In genomic region chr5:81694726-81695125, GRCh38 we compare ENCODE assay signal across 20 cellular contexts. TPM values are rescaled to one million over a fixed set of nuclear protein-coding genes. Genes with fewer than 3 reads are reported as not detected.
DNase-seq lines count a peak whose midpoint lies in the region; ATAC-seq, FAIRE-seq and TF ChIP-seq lines count a peak whose summit lies in the region.
"Had no signal": no experiment of that assay in that cellular context is flagged by ENCODE, and none has a peak within 500 bp of the region (broad histone marks: within the 10 kb centered on the region; RNA-seq: fewer than 3 reads in every experiment).

No MANE protein-coding gene starts in this region.

- no peaks in the 10 kb centered on the region for H3K36me3 ChIP-seq in astrocyte (ENCODE audit: insufficient read depth, low read length)
- no peaks in the 10 kb centered on the region for H3K36me3 ChIP-seq in kidney epithelial cell (ENCODE audit: control insufficient read depth, insufficient read depth, low read length)

- no peak overlapping the region for H2AFZ ChIP-seq in astrocyte (ENCODE audit: low read depth, low read length)
- H2AFZ ChIP-seq: GM23248 had no signal

- H3K27ac Mint-ChIP-seq in astrocyte (ENCODE audit: unreplicated experiment) = peak overlapping the region; percentile 53
- H3K27ac Mint-ChIP-seq: CD8-positive, alpha-beta T cell had no signal

- H3K9ac ChIP-seq in astrocyte (ENCODE audit: low read length) = no peak overlapping the region
- H3K9ac ChIP-seq: GM23248 had no signal

- peaks cover 23% of the 10 kb centered on the region for H3K36me3 Mint-ChIP-seq in astrocyte (ENCODE audit: low read depth, unreplicated experiment)

- no peak overlapping the region for H3K4me3 Mint-ChIP-seq in astrocyte (ENCODE audit: unreplicated experiment)
- H3K4me3 Mint-ChIP-seq: CD8-positive, alpha-beta T cell had no signal

- H3K27ac ChIP-seq in astrocyte (ENCODE audit: low read depth, low read length) = no peak overlapping the region
- H3K27ac ChIP-seq: A549, GM23248 had no signal

- no peak for FAIRE-seq in astrocyte (lab: Jason Lieb, UNC)
- FAIRE-seq: A549, GM12892, H1 had no signal

- H4K20me1 ChIP-seq in astrocyte (ENCODE audit: insufficient read depth, low read length) = no peaks in the 10 kb centered on the region

- no peaks in the 10 kb centered on the region for H3K4me1 ChIP-seq in astrocyte (ENCODE audit: insufficient read depth, low read length)
- H3K4me1 ChIP-seq: A549, Caco-2 had no signal

- no peak for TF ChIP-seq POLR2A in erythroblast (IDR thresholded peaks at IDR 0.05; ENCODE audit: low read length)

- no peak for ATAC-seq in GM21390 (IDR thresholded peaks at IDR 0.05; ENCODE audit: unreplicated experiment)
- ATAC-seq: A549; CD8-positive, alpha-beta T cell had no signal

- peaks cover 9% of the 10 kb centered on the region for H3K4me1 Mint-ChIP-seq in astrocyte (ENCODE audit: low read depth, unreplicated experiment)

- H3K27me3 ChIP-seq in astrocyte (ENCODE audit: insufficient read depth, low read length) (no peaks in the 10 kb centered on the region), kidney epithelial cell (ENCODE audit: control insufficient read depth, insufficient read depth, low read length) (no peaks in the 10 kb centered on the region)

- no peaks in the 10 kb centered on the region for H3K79me2 ChIP-seq in astrocyte (ENCODE audit: insufficient read depth, low read length)

- no peak overlapping the region for H3K4me3 ChIP-seq in astrocyte (ENCODE audit: insufficient read depth, low read depth, low read length)
- no peak overlapping the region for H3K4me3 ChIP-seq in kidney epithelial cell (ENCODE audit: low read depth, low read length)
- H3K4me3 ChIP-seq: A549, GM23248 had no signal

- peaks cover 12% of the 10 kb centered on the region for H3K9me3 Mint-ChIP-seq in astrocyte (ENCODE audit: unreplicated experiment)

- H3K27me3 Mint-ChIP-seq in astrocyte (ENCODE audit: low read depth, unreplicated experiment) = no peaks in the 10 kb centered on the region

- H3K9me3 ChIP-seq in astrocyte (ENCODE audit: insufficient read depth, low read depth, low read length) = no peaks in the 10 kb centered on the region
- H3K9me3 ChIP-seq: A549, Caco-2 had no signal

- H3K4me2 ChIP-seq in astrocyte (ENCODE audit: low read length) = no peak overlapping the region
- H3K4me2 ChIP-seq: A549 had no signal

- TF ChIP-seq CTCF in astrocyte (IDR thresholded peaks at IDR 0.05; ENCODE audit: insufficient read depth, low read depth, low read length) = no peak
- TF ChIP-seq CTCF in kidney epithelial cell (IDR thresholded peaks at IDR 0.05; ENCODE audit: insufficient read depth, low read length, poor library complexity, severe bottlenecking) = no peak

- no peak for DNase-seq in astrocyte (ENCODE audit: low read depth)
- DNase-seq in kidney epithelial cell (ENCODE audit: low read depth) = peak; percentile 59
- peak; percentile 68 for DNase-seq in left kidney (ENCODE audit: low read depth, low spot score)
- DNase-seq in renal cortical epithelial cell (ENCODE audit: low read depth) = peak; percentile 86
- DNase-seq in iPS-NIHi11 (ENCODE audit: low spot score) = no peak
- no peak for DNase-seq in cerebellum (ENCODE audit: low spot score)
- no peak for DNase-seq in erythroblast (lab: John Stamatoyannopoulos, UW)
- DNase-seq: 8988T; C1 segment of cervical spinal cord; Caco-2; CD8-positive, alpha-beta T cell; DMS153; DND-41; GM23248; H7; HCEC 1CT had no signal

RNA-seq across cellular contexts. Expression of gene SSBP2, which starts 56.2 kb away (rescaled TPM):
- total RNA-seq in astrocyte = 59.8 and 73.2 TPM in 2 replicates
- total RNA-seq in kidney epithelial cell = 5.3 and 11.0 TPM in 2 replicates
- total RNA-seq in renal cortical epithelial cell = 2.8 and 14.4 TPM in 2 replicates
- total RNA-seq in cerebellum = 117 TPM

Comparison
In these comparisons a context has a peak if more than half of its experiments do, and no peak if none do; other contexts are left out.
1. DNase-seq: peak in kidney epithelial cell (single experiment), left kidney (single experiment) and renal cortical epithelial cell (single experiment); none in astrocyte (single experiment), iPS-NIHi11 (single experiment), cerebellum (single experiment) and erythroblast (0 of 2).